In genomic region chr6:12222405-12223366, GRCh38 we compare ENCODE assay signal across 2 cellular contexts.
TF ChIP-seq lines count a peak whose summit lies in the region.

No MANE protein-coding gene starts in this region.

TF ChIP-seq in GM23338, 12 proteins besides CTCF, POLR2A, EP300 and RAD21 (continued from another document):
- TF ChIP-seq REST (IDR thresholded peaks at IDR 0.05; ENCODE audit: unreplicated experiment): no peak
- no peak for TF ChIP-seq CREB1 (CRISPR knock-in tag; IDR thresholded peaks at IDR 0.05; ENCODE audit: low read depth)
- no peak for TF ChIP-seq EZH2phosphoT487 (IDR thresholded peaks at IDR 0.05; ENCODE audit: unreplicated experiment)
- TF ChIP-seq ZNF114 (CRISPR knock-in tag; IDR thresholded peaks at IDR 0.05): no peak
- TF ChIP-seq, protein P1, sequence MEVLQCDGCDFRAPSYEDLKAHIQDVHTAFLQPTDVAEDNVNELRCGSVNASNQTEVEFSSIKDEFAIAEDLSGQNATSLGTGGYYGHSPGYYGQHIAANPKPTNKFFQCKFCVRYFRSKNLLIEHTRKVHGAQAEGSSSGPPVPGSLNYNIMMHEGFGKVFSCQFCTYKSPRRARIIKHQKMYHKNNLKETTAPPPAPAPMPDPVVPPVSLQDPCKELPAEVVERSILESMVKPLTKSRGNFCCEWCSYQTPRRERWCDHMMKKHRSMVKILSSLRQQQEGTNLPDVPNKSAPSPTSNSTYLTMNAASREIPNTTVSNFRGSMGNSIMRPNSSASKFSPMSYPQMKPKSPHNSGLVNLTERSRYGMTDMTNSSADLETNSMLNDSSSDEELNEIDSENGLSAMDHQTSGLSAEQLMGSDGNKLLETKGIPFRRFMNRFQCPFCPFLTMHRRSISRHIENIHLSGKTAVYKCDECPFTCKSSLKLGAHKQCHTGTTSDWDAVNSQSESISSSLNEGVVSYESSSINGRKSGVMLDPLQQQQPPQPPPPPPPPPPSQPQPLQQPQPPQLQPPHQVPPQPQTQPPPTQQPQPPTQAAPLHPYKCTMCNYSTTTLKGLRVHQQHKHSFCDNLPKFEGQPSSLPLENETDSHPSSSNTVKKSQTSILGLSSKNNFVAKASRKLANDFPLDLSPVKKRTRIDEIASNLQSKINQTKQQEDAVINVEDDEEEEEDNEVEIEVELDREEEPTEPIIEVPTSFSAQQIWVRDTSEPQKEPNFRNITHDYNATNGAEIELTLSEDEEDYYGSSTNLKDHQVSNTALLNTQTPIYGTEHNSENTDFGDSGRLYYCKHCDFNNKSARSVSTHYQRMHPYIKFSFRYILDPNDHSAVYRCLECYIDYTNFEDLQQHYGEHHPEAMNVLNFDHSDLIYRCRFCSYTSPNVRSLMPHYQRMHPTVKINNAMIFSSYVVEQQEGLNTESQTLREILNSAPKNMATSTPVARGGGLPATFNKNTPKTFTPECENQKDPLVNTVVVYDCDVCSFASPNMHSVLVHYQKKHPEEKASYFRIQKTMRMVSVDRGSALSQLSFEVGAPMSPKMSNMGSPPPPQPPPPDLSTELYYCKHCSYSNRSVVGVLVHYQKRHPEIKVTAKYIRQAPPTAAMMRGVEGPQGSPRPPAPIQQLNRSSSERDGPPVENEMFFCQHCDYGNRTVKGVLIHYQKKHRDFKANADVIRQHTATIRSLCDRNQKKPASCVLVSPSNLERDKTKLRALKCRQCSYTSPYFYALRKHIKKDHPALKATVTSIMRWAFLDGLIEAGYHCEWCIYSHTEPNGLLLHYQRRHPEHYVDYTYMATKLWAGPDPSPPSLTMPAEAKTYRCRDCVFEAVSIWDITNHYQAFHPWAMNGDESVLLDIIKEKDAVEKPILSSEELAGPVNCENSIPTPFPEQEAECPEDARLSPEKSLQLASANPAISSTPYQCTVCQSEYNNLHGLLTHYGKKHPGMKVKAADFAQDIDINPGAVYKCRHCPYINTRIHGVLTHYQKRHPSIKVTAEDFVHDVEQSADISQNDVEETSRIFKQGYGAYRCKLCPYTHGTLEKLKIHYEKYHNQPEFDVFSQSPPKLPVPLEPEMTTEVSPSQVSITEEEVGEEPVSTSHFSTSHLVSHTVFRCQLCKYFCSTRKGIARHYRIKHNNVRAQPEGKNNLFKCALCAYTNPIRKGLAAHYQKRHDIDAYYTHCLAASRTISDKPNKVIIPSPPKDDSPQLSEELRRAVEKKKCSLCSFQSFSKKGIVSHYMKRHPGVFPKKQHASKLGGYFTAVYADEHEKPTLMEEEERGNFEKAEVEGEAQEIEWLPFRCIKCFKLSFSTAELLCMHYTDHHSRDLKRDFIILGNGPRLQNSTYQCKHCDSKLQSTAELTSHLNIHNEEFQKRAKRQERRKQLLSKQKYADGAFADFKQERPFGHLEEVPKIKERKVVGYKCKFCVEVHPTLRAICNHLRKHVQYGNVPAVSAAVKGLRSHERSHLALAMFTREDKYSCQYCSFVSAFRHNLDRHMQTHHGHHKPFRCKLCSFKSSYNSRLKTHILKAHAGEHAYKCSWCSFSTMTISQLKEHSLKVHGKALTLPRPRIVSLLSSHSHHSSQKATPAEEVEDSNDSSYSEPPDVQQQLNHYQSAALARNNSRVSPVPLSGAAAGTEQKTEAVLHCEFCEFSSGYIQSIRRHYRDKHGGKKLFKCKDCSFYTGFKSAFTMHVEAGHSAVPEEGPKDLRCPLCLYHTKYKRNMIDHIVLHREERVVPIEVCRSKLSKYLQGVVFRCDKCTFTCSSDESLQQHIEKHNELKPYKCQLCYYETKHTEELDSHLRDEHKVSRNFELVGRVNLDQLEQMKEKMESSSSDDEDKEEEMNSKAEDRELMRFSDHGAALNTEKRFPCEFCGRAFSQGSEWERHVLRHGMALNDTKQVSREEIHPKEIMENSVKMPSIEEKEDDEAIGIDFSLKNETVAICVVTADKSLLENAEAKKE (CRISPR knock-in tag; IDR thresholded peaks at IDR 0.05): no peak
- no peak for TF ChIP-seq EZH2 (IDR thresholded peaks at IDR 0.05; ENCODE audit: low read depth, unreplicated experiment)
- no peak for TF ChIP-seq POLR2AphosphoS5 (IDR thresholded peaks at IDR 0.05; ENCODE audit: low read depth)
- no peak for TF ChIP-seq ZNF331 (CRISPR knock-in tag; IDR thresholded peaks at IDR 0.05; ENCODE audit: low read depth)

TF ChIP-seq in K562, 482 proteins besides CTCF, POLR2A, EP300 and RAD21 (continued from another document):
- TF ChIP-seq, protein P2, sequence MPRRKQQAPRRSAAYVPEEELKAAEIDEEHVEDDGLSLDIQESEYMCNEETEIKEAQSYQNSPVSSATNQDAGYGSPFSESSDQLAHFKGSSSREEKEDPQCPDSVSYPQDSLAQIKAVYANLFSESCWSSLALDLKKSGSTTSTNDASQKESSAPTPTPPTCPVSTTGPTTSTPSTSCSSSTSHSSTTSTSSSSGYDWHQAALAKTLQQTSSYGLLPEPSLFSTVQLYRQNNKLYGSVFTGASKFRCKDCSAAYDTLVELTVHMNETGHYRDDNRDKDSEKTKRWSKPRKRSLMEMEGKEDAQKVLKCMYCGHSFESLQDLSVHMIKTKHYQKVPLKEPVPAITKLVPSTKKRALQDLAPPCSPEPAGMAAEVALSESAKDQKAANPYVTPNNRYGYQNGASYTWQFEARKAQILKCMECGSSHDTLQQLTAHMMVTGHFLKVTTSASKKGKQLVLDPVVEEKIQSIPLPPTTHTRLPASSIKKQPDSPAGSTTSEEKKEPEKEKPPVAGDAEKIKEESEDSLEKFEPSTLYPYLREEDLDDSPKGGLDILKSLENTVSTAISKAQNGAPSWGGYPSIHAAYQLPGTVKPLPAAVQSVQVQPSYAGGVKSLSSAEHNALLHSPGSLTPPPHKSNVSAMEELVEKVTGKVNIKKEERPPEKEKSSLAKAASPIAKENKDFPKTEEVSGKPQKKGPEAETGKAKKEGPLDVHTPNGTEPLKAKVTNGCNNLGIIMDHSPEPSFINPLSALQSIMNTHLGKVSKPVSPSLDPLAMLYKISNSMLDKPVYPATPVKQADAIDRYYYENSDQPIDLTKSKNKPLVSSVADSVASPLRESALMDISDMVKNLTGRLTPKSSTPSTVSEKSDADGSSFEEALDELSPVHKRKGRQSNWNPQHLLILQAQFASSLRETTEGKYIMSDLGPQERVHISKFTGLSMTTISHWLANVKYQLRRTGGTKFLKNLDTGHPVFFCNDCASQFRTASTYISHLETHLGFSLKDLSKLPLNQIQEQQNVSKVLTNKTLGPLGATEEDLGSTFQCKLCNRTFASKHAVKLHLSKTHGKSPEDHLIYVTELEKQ (CRISPR knock-in tag; IDR thresholded peaks at IDR 0.05): no peak
- TF ChIP-seq SAFB (IDR thresholded peaks at IDR 0.05; ENCODE audit: borderline replicate concordance, low read depth, low read length): no peak
- TF ChIP-seq TEAD4 (IDR thresholded peaks at IDR 0.05; ENCODE audit: low read length): no peak
- no peak for TF ChIP-seq TEAD4 (CRISPR knock-in tag; IDR thresholded peaks at IDR 0.05; ENCODE audit: borderline replicate concordance)
- no peak for TF ChIP-seq TBP (optimal IDR thresholded peaks at IDR 0.05; ENCODE audit: low read depth, low read length)
- no peak for TF ChIP-seq ETV6 (IDR thresholded peaks at IDR 0.05; ENCODE audit: borderline replicate concordance in 1 of 2, low read depth in 2 of 2, low read length in 1 of 2)
- TF ChIP-seq ETV6 (CRISPR knock-in tag; IDR thresholded peaks at IDR 0.05; ENCODE audit: borderline replicate concordance): no peak
- TF ChIP-seq L3MBTL2 (IDR thresholded peaks at IDR 0.05): 0 out of 2 replicates have a peak, but pooled peaks have one; percentile 23
